9 cellular contexts compared by ENCODE assay signal in the genomic region with DNA sequence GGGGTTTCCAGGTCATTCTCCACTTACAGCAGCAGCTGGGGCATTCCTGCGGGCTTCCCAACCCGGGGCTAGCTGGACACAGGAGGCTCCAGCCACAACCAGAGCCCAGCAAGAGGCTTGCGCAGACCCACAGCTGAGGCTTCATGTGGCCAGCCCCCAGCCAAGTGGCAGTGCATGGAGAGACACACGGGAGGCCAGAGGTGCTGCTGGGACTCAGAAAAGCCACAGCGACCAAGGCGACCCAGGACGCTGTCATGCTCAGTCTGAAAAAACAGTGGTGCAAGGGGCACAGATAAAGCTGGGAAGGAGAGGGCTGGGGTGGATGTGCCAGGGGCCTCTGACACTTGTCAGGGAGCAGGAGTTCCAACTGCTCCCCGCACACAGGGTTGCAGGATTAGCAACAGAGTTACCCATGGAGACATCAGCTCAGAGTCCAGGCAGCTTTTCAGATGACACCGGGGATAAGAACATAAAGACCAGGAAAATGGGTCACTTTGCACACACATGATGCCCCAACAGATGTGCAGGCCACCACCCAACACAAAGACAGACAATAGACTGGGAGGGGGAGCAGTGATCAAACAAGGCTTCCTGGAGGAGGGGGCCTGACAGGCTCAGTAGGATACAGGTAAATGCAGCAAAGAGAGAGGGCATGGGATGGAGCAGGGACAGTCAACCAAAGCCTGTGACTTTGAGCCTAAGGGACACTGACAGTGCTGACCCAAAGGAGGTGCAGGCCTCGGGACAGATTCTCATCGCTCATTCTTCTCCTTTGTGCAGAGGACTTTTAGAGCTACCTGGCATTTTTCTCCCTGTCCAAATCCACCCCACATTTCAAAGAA. TPM values are rescaled to one million over a fixed set of nuclear protein-coding genes. Genes with fewer than 3 reads are reported as not detected.
DNase-seq lines count a peak whose midpoint lies in the region; ATAC-seq and TF ChIP-seq lines count a peak whose summit lies in the region.
"Had no signal": no experiment of that assay in that cellular context is flagged by ENCODE, and none has a peak within 500 bp of the region (broad histone marks: within the 10 kb centered on the region; RNA-seq: fewer than 3 reads in every experiment).

No MANE protein-coding gene starts in this region.

- POLR2A ChIA-PET in activated CD4-positive, alpha-beta T cell treated with anti-CD3 and anti-CD28 coated beads for 36 hours (lab: Charles Lee) = interaction anchor here (0.6 to 18.5 kb wide), 10 partner anchors 10 to 1768 kb away, joined by 3 to 1637 read pairs (median 4); a partner anchor contains a TSS

- peak; percentile 9 for DNase-seq in activated CD4-positive, alpha-beta T cell treated with anti-CD3 and anti-CD28 coated beads for 36 hours
- no peak for DNase-seq in activated CD4-positive, alpha-beta T cell treated with anti-CD3 and anti-CD28 coated beads for 4 hours
- DNase-seq in ascending aorta (ENCODE audit: low spot score in 2 of 2) (no peak), testis (peak; percentile 19), NCI-H1092 (lab: John Stamatoyannopoulos, UW) (no peak)
- DNase-seq: DMS153 had no signal

- TF ChIP-seq POLR2A in testis (IDR thresholded peaks at IDR 0.05) = no peak

- WGBS in liver = 64% methylated on average over 11 of the region's 11 CpGs
- WGBS in testis, 2 donors = 64 to 78% methylated on average over 11 of the region's 11 CpGs

- peak overlapping the region; percentile 56 to 80 for H3K4me3 ChIP-seq in ascending aorta
- H3K4me3 ChIP-seq in liver (ENCODE audit: low read depth in 1 of 3, low read length in 3 of 3) = peak overlapping the region in 1 of 3 donors; percentile 12
- H3K4me3 ChIP-seq in testis = no peak overlapping the region

- no peaks in the 10 kb centered on the region for H3K9me3 Mint-ChIP-seq in activated CD4-positive, alpha-beta T cell treated with anti-CD3 and anti-CD28 coated beads for 36 hours (ENCODE audit: low read depth)

- TF ChIP-seq RAD21 in liver (IDR thresholded peaks at IDR 0.05) = no peak

- H3K36me3 ChIP-seq in ascending aorta = peaks cover 19 to 25% of the 10 kb centered on the region in 2 donors
- peaks cover 0 to 10% (median 4%) of the 10 kb centered on the region in 4 donors for H3K36me3 ChIP-seq in liver (ENCODE audit: control insufficient read depth in 4 of 4, insufficient read depth in 3 of 4, low read depth in 1 of 4, low read length in 3 of 4)
- H3K36me3 ChIP-seq in testis (ENCODE audit: low read depth, missing control alignments) = no peaks in the 10 kb centered on the region

- TF ChIP-seq CTCF in ascending aorta (IDR thresholded peaks at IDR 0.05) (no peak), liver (IDR thresholded peaks at IDR 0.05; ENCODE audit: low read depth, low read length, missing input control) (no peak), testis (IDR thresholded peaks at IDR 0.05) (no peak)

- H3K27ac ChIP-seq in ascending aorta (peak overlapping the region; percentile 97 to 99), liver (ENCODE audit: low read depth in 1 of 2, low read length in 2 of 2) (peak overlapping the region in 1 of 2 donors; percentile 100), testis (peak overlapping the region in 1 of 2 donors; percentile 96)

- H3K9ac ChIP-seq in liver (ENCODE audit: low read depth in 1 of 2, low read length in 2 of 2) = peak overlapping the region; percentile 3 to 69

- ATAC-seq in activated CD4-positive, alpha-beta T cell treated with anti-CD3 and anti-CD28 coated beads for 36 hours = no peak
- ATAC-seq in GM21737 (IDR thresholded peaks at IDR 0.05; ENCODE audit: unreplicated experiment) (no peak), HG03045 (IDR thresholded peaks at IDR 0.05; ENCODE audit: unreplicated experiment) (no peak)

- peaks cover 10% of the 10 kb centered on the region for H3K36me3 Mint-ChIP-seq in activated CD4-positive, alpha-beta T cell treated with anti-CD3 and anti-CD28 coated beads for 36 hours (ENCODE audit: low read depth)

- peaks cover 31 to 45% of the 10 kb centered on the region in 2 donors for H3K4me1 ChIP-seq in ascending aorta
- H3K4me1 ChIP-seq in liver (ENCODE audit: control insufficient read depth in 4 of 4, insufficient read depth in 4 of 4, low read length in 3 of 4) = peaks cover 11 to 35% (median 23%) of the 10 kb centered on the region in 4 donors
- peaks cover 51% of the 10 kb centered on the region for H3K4me1 ChIP-seq in testis

- H3K9me3 ChIP-seq in ascending aorta = no peaks in the 10 kb centered on the region
- H3K9me3 ChIP-seq in liver (ENCODE audit: control insufficient read depth in 4 of 4, low read length in 3 of 4) = no peaks in the 10 kb centered on the region
- no peaks in the 10 kb centered on the region for H3K9me3 ChIP-seq in testis

- H3K27ac Mint-ChIP-seq in activated CD4-positive, alpha-beta T cell treated with anti-CD3 and anti-CD28 coated beads for 36 hours = peak overlapping the region; percentile 47

- peaks cover 28% of the 10 kb centered on the region for H3K4me1 Mint-ChIP-seq in activated CD4-positive, alpha-beta T cell treated with anti-CD3 and anti-CD28 coated beads for 36 hours

- CTCF ChIA-PET in activated CD4-positive, alpha-beta T cell treated with anti-CD3 and anti-CD28 coated beads for 36 hours (lab: Charles Lee) = interaction anchor here (0.6 to 12.0 kb wide), 26 partner anchors 11 to 232 kb away, joined by 3 to 209 read pairs (median 4); a partner anchor contains a TSS

- peak overlapping the region; percentile 100 for H3K4me3 Mint-ChIP-seq in activated CD4-positive, alpha-beta T cell treated with anti-CD3 and anti-CD28 coated beads for 36 hours

- intact Hi-C loops in activated CD4-positive, alpha-beta T cell treated with anti-CD3 and anti-CD28 coated beads for 36 hours (cut with DNase I, micrococcal nuclease) = loop anchor here (1.0 to 10.0 kb wide), 6 partner anchors 18 to 95 kb away; a partner anchor contains a TSS
- intact Hi-C loops in ascending aorta (cut with DNase I) (loop anchor here (1.0 to 5.0 kb wide), 4 partner anchors 33 to 442 kb away; a partner anchor contains a TSS), testis (cut with DNase I; ENCODE audit: low total_unique reads) (no loop called here)

- no peaks in the 10 kb centered on the region for H3K27me3 ChIP-seq in ascending aorta
- no peaks in the 10 kb centered on the region for H3K27me3 ChIP-seq in liver (ENCODE audit: control insufficient read depth in 4 of 4, insufficient read depth in 4 of 4, low read length in 3 of 4)
- H3K27me3 ChIP-seq in testis = no peaks in the 10 kb centered on the region

- no peaks in the 10 kb centered on the region for H3K27me3 Mint-ChIP-seq in activated CD4-positive, alpha-beta T cell treated with anti-CD3 and anti-CD28 coated beads for 36 hours

TF ChIP-seq in liver, 16 proteins besides CTCF, POLR2A, EP300 and RAD21 (continues in another document):
- TF ChIP-seq JUND (IDR thresholded peaks at IDR 0.05) (no peak), NR2F2 (IDR thresholded peaks at IDR 0.05) (no peak), HNF4G (IDR thresholded peaks at IDR 0.05) (no peak), TAF1 (conservative IDR thresholded peaks at IDR 0.05) (no peak), FOXA2 (IDR thresholded peaks at IDR 0.05) (no peak), HNF4A (conservative IDR thresholded peaks at IDR 0.05) (no peak)
- TF ChIP-seq, protein P1, sequence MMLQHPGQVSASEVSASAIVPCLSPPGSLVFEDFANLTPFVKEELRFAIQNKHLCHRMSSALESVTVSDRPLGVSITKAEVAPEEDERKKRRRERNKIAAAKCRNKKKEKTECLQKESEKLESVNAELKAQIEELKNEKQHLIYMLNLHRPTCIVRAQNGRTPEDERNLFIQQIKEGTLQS (IDR thresholded peaks at IDR 0.05) = no peak
- TF ChIP-seq, protein P2, sequence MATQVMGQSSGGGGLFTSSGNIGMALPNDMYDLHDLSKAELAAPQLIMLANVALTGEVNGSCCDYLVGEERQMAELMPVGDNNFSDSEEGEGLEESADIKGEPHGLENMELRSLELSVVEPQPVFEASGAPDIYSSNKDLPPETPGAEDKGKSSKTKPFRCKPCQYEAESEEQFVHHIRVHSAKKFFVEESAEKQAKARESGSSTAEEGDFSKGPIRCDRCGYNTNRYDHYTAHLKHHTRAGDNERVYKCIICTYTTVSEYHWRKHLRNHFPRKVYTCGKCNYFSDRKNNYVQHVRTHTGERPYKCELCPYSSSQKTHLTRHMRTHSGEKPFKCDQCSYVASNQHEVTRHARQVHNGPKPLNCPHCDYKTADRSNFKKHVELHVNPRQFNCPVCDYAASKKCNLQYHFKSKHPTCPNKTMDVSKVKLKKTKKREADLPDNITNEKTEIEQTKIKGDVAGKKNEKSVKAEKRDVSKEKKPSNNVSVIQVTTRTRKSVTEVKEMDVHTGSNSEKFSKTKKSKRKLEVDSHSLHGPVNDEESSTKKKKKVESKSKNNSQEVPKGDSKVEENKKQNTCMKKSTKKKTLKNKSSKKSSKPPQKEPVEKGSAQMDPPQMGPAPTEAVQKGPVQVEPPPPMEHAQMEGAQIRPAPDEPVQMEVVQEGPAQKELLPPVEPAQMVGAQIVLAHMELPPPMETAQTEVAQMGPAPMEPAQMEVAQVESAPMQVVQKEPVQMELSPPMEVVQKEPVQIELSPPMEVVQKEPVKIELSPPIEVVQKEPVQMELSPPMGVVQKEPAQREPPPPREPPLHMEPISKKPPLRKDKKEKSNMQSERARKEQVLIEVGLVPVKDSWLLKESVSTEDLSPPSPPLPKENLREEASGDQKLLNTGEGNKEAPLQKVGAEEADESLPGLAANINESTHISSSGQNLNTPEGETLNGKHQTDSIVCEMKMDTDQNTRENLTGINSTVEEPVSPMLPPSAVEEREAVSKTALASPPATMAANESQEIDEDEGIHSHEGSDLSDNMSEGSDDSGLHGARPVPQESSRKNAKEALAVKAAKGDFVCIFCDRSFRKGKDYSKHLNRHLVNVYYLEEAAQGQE (IDR thresholded peaks at IDR 0.05) = no peak

RNA-seq across cellular contexts. Expression of a gene that starts 6.9 kb away (rescaled TPM):
- total RNA-seq in activated CD4-positive, alpha-beta T cell treated with anti-CD3 and anti-CD28 coated beads for 36 hours = 100 to 1,000 TPM; 435 to 569 TPM
- total RNA-seq in ascending aorta (180 TPM), liver (1,000 to 10,000 TPM in 1 of 2 donors, 10 to 100 TPM in 1; 29.6 to 1,968 TPM), testis (100 to 1,000 TPM; 230 to 243 TPM)
- polyA plus RNA-seq in liver (100 to 1,000 TPM in 1 of 2 donors, 10 to 100 TPM in 1; 50.2 to 111 TPM), testis (ENCODE audit: insufficient read depth, low read depth, low replicate concordance) (189 TPM)

RNA-seq across cellular contexts. Expression of a gene that starts 29.3 kb away (rescaled TPM):
- total RNA-seq in activated CD4-positive, alpha-beta T cell treated with anti-CD3 and anti-CD28 coated beads for 36 hours = 10 to 100 TPM; 32.7 to 37.5 TPM
- total RNA-seq in ascending aorta = 99.3 TPM
- 10 to 100 TPM; 20.7 to 22.8 TPM for total RNA-seq in liver
- polyA plus RNA-seq in liver = 1 to 10 TPM; 2.8 to 9.4 TPM
- total RNA-seq in testis = 100 to 1,000 TPM in 1 of 2 donors, 10 to 100 TPM in 1; 92.5 to 118 TPM
- polyA plus RNA-seq in testis (ENCODE audit: insufficient read depth, low read depth, low replicate concordance) = 31.4 TPM

RNA-seq across cellular contexts. Expression of a gene that starts 33.3 kb away (rescaled TPM):
- 10 to 100 TPM; 13.2 to 14.3 TPM for total RNA-seq in activated CD4-positive, alpha-beta T cell treated with anti-CD3 and anti-CD28 coated beads for 36 hours
- total RNA-seq in ascending aorta (11.4 TPM), liver (1 to 10 TPM; 5.1 to 6.8 TPM), testis (10 to 100 TPM; 10.1 to 10.6 TPM)
- polyA plus RNA-seq in liver (1 to 10 TPM; 4.5 to 5.6 TPM), testis (ENCODE audit: insufficient read depth, low read depth, low replicate concordance) (8.0 TPM)

Comparison
In these comparisons a context has a peak if more than half of its experiments do, and no peak if none do; other contexts are left out.
1. DNase-seq: peak in activated CD4-positive, alpha-beta T cell treated with anti-CD3 and anti-CD28 coated beads for 36 hours (single experiment) and testis (single experiment); none in activated CD4-positive, alpha-beta T cell treated with anti-CD3 and anti-CD28 coated beads for 4 hours (0 of 2), ascending aorta (0 of 2) and NCI-H1092 (single experiment).
2. H3K4me3 ChIP-seq: peak in ascending aorta (2 of 2); none in testis (0 of 2).